1 cellular context compared by ENCODE assay signal in the genomic region with DNA sequence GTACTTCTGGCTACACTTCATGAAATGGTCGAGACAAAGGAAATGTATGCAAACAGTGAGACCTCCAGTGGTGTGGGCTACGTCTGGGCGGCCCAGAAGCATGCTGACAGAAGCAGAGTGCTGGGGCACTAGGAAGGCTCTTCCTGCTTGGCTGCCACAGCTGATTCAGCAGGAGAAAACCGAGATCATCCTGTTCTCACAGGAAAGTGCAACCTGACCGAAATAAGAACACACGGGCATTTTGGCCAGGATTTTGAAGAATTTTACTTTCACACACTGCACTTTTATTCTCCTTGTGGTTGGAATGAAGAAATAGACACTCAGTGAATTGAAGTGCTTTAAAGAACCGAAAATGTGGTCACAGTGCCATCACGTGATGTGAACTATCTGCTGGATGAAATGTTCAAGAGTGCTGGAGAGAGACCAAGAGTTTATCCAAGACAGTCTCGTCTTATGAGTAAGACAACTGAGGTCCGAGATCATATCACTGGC.
A peak's percentile ranks its signal among the peaks of the same experiment; 100 is the strongest.
TF ChIP-seq lines count a peak whose summit lies in the region.

No MANE protein-coding gene starts in this region.

TF ChIP-seq in IMR-90, 13 proteins besides CTCF, POLR2A, EP300 and RAD21:
- no peak for TF ChIP-seq ELK1 (IDR thresholded peaks at IDR 0.05; ENCODE audit: borderline replicate concordance, low read depth, low read length)
- TF ChIP-seq USF2 (IDR thresholded peaks at IDR 0.05; ENCODE audit: low read depth, low read length), result peak; percentile 97
- TF ChIP-seq RFX5 (IDR thresholded peaks at IDR 0.05; ENCODE audit: low read depth, low read length), result no peak
- no peak for TF ChIP-seq SMC3 (IDR thresholded peaks at IDR 0.05; ENCODE audit: low read depth, low read length)
- TF ChIP-seq MAZ (IDR thresholded peaks at IDR 0.05; ENCODE audit: borderline replicate concordance, low read depth, low read length), result no peak
- TF ChIP-seq BHLHE40 (IDR thresholded peaks at IDR 0.05; ENCODE audit: low read depth, low read length), result peak; percentile 90
- no peak for TF ChIP-seq MXI1 (IDR thresholded peaks at IDR 0.05; ENCODE audit: borderline replicate concordance, low read depth, low read length)
- no peak for TF ChIP-seq RCOR1 (IDR thresholded peaks at IDR 0.05; ENCODE audit: insufficient replicate concordance, low read length)
- peak; percentile 25; the same call in 1 of the 2 replicates for TF ChIP-seq CEBPB (IDR thresholded peaks at IDR 0.05; ENCODE audit: low read depth, low read length)
- peak; percentile 44 for TF ChIP-seq MAFK (IDR thresholded peaks at IDR 0.05; ENCODE audit: low read depth, low read length)
- TF ChIP-seq FOS (IDR thresholded peaks at IDR 0.05; ENCODE audit: low read depth, low read length), result no peak
- no peak for TF ChIP-seq NFE2L2 (IDR thresholded peaks at IDR 0.05; ENCODE audit: low read depth, low read length)
- TF ChIP-seq CHD1 (IDR thresholded peaks at IDR 0.05; ENCODE audit: low read depth, low read length), result no peak
